Comparison of ENCODE assay signal across 25 cellular contexts in genomic region chr9:87249029-87249428, GRCh38.
"Had no signal": no experiment of that assay in that cellular context is flagged by ENCODE, and none has a peak within 500 bp of the region (broad histone marks: within the 10 kb centered on the region; RNA-seq: fewer than 3 reads in every experiment).

No MANE protein-coding gene starts in this region.

- ATAC-seq: activated CD4-positive, CD25-positive, alpha-beta regulatory T cell treated with anti-CD3 and anti-CD28 coated beads, Interleukin-2, amount 50 U/mL, for 24 hours; naive thymus-derived CD8-positive, alpha-beta T cell had no signal

- DNase-seq: activated CD4-positive, alpha-beta T cell treated with anti-CD3 and anti-CD28 coated beads for 48 hours; activated CD4-positive, alpha-beta T cell treated with anti-CD3 and anti-CD28 coated beads, Interleukin-2, amount 50 U/mL, for 48 hours; activated CD8-positive, alpha-beta memory T cell treated with anti-CD3 and anti-CD28 coated beads, Interleukin-2, amount 50 U/mL, for 4 hours; activated gamma-delta T cell; activated naive CD4-positive, alpha-beta T cell treated with anti-CD3 and anti-CD28 coated beads, Interleukin-2, amount 10 ng/mL, durations not matched to agents 7 days and 5 days; activated naive CD8-positive, alpha-beta T cell treated with anti-CD3 and anti-CD28 coated beads, Interleukin-2, amount 10 ng/mL, durations not matched to agents 7 days and 5 days; activated T-cell treated with anti-CD3 and anti-CD28 coated beads, Interleukin-2, amount 50 U/mL, for 1 hour; amniotic stem cell; dermis blood vessel endothelial cell; effector CD4-positive, alpha-beta T cell; head of caudate nucleus; hippocampal formation; midbrain; naive thymus-derived CD8-positive, alpha-beta T cell; nucleus accumbens; spleen; stimulated activated naive CD4-positive, alpha-beta T cell treated with Interleukin-2 at 50 U/mL for 16 hours; T-helper 9 cell; transverse colon; WERI-Rb-1 had no signal

- H3K79me2 ChIP-seq: parathyroid adenoma had no signal

- H3K9me3 ChIP-seq: right atrium auricular region, spleen, testis, transverse colon had no signal

- H3K27ac ChIP-seq: parathyroid adenoma, right atrium auricular region, spleen, testis, transverse colon, WERI-Rb-1 had no signal

- H3K36me3 ChIP-seq: right atrium auricular region, spleen, transverse colon, WERI-Rb-1 had no signal

- FAIRE-seq: colon had no signal

- H3K9ac ChIP-seq: parathyroid adenoma had no signal

- H3K27me3 ChIP-seq: right atrium auricular region, spleen, testis, transverse colon had no signal

- H2AFZ ChIP-seq: parathyroid adenoma had no signal

- H3K4me3 ChIP-seq: right atrium auricular region, spleen, testis, transverse colon had no signal

- H3K4me1 ChIP-seq: parathyroid adenoma, right atrium auricular region, spleen, testis, transverse colon had no signal
